ENCODE assay signal across 23 cellular contexts in the genomic region with DNA sequence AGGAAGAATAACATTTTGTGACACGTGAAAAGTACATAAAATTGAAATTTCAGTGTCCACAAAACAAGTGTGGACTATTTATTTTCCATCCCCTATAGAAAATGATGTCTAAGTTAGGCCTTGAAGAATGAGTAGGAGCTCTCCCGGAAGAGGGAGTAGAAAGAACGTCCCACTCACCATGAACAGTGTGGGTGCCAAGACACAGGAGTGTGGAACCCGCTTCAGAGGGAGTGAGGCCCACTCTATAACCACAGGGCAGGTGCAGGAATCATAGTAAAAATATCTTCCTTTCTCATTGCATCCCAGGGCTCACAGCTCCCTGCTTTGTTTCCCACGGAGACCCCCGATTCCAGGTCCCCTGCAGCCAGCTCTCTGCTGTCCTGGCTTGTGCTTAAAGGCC. TPM values are rescaled to one million over a fixed set of nuclear protein-coding genes. Genes with fewer than 3 reads are reported as not detected.
DNase-seq lines count a peak whose midpoint lies in the region; ATAC-seq and TF ChIP-seq lines count a peak whose summit lies in the region.
"Had no signal": no experiment of that assay in that cellular context is flagged by ENCODE, and none has a peak within 500 bp of the region (broad histone marks: within the 10 kb centered on the region; RNA-seq: fewer than 3 reads in every experiment).

No MANE protein-coding gene starts in this region.

- H4K91ac ChIP-seq in H9 (ENCODE audit: insufficient read length, low read depth, low read length): no peak overlapping the region

- no peak overlapping the region for H3K27ac Mint-ChIP-seq in H9
- peak overlapping the region in 2 of 5 experiments; percentile 26 to 48 for H3K27ac Mint-ChIP-seq in brain
- no peak overlapping the region for H3K27ac Mint-ChIP-seq in endodermal cell
- peak overlapping the region; percentile 29 for H3K27ac Mint-ChIP-seq in neural crest cell (ENCODE audit: unreplicated experiment)
- H3K27ac Mint-ChIP-seq: CD14-positive monocyte; CD4-positive, alpha-beta T cell had no signal

- H3K36me3 ChIP-seq in endodermal cell (ENCODE audit: control insufficient read depth, insufficient read depth, low read length): peaks cover 5% of the 10 kb centered on the region
- H3K36me3 ChIP-seq: BE2C; BLaER1 treated with 17β-estradiol and CSF1 and Interleukin-3, amounts not matched to agents 10 nM and 100 nM had no signal

- no peak overlapping the region for H2BK5ac ChIP-seq in H9 (ENCODE audit: insufficient read length, low read length)

- no peak for ATAC-seq in GM19035 (IDR thresholded peaks at IDR 0.05; ENCODE audit: unreplicated experiment)
- no peak for ATAC-seq in GM19463 (IDR thresholded peaks at IDR 0.05; ENCODE audit: unreplicated experiment)
- ATAC-seq: A549, GM12878 had no signal

- no peak overlapping the region for H2BK12ac ChIP-seq in H9 (ENCODE audit: insufficient read length, low read depth, low read length)

- TF ChIP-seq CTCF in H9 (conservative IDR thresholded peaks at IDR 0.05) (no peak), brain (conservative IDR thresholded peaks at IDR 0.05) (no peak), endodermal cell (conservative IDR thresholded peaks at IDR 0.05) (no peak), neural crest cell (conservative IDR thresholded peaks at IDR 0.05) (no peak)

- peaks cover 44% of the 10 kb centered on the region for H3K27me3 Mint-ChIP-seq in H9 (ENCODE audit: low read depth)
- H3K27me3 Mint-ChIP-seq in brain: peaks cover 9% of the 10 kb centered on the region
- peaks cover 16% of the 10 kb centered on the region for H3K27me3 Mint-ChIP-seq in endodermal cell (ENCODE audit: insufficient read depth)
- peaks cover 29% of the 10 kb centered on the region for H3K27me3 Mint-ChIP-seq in neural crest cell (ENCODE audit: low read depth)

- H3K14ac ChIP-seq in H9 (ENCODE audit: insufficient read depth, low read length): no peak overlapping the region

- H3K4me1 Mint-ChIP-seq in H9 (peaks cover 29 to 57% of the 10 kb centered on the region in 2 experiments), brain (peaks cover 67% of the 10 kb centered on the region), endodermal cell (peaks cover 31% of the 10 kb centered on the region), neural crest cell (no peaks in the 10 kb centered on the region)

- peaks cover 2 to 8% of the 10 kb centered on the region in 2 experiments; a peak in 3 of 5 replicates for H3K9me3 Mint-ChIP-seq in H9
- peaks cover 0 to 10% (median 5%) of the 10 kb centered on the region in 5 experiments for H3K9me3 Mint-ChIP-seq in brain
- H3K9me3 Mint-ChIP-seq in endodermal cell: no peaks in the 10 kb centered on the region
- no peaks in the 10 kb centered on the region for H3K9me3 Mint-ChIP-seq in neural crest cell
- H3K9me3 Mint-ChIP-seq: CD4-positive, alpha-beta T cell; CD8-positive, alpha-beta memory T cell had no signal

- H3K27me3 ChIP-seq in H9 (ENCODE audit: insufficient read depth, low read length): peaks cover 11% of the 10 kb centered on the region; the same call in 1 of the 2 replicates
- H3K27me3 ChIP-seq in endodermal cell (ENCODE audit: control insufficient read depth, insufficient read depth, low read length, poor library complexity, severe bottlenecking): peaks cover 11% of the 10 kb centered on the region

- H2BK20ac ChIP-seq in H9 (ENCODE audit: low read depth, low read length, poor library complexity, severe bottlenecking): no peak overlapping the region

- no peaks in the 10 kb centered on the region for H3K79me1 ChIP-seq in H9 (ENCODE audit: insufficient read depth, low read depth, low read length, poor library complexity, severe bottlenecking)

- no peak overlapping the region for H4K5ac ChIP-seq in H9 (ENCODE audit: insufficient read length, low read depth, low read length)

- H3K56ac ChIP-seq in H9 (ENCODE audit: insufficient read length, low read depth, low read length): no peak overlapping the region

- H3K4me3 ChIP-seq in endodermal cell (ENCODE audit: low read length): no peak overlapping the region
- H3K4me3 ChIP-seq: A549; BLaER1 treated with 17β-estradiol and CSF1 and Interleukin-3, amounts not matched to agents 10 nM and 100 nM; GM12878 had no signal

- no peak overlapping the region for H3K18ac ChIP-seq in H9 (ENCODE audit: insufficient read length, low read depth, low read length)

- H2BK15ac ChIP-seq in H9 (ENCODE audit: low read depth, low read length): no peak overlapping the region

- H4K8ac ChIP-seq in H9 (replicated peaks; ENCODE audit: insufficient read length, low read depth, low read length): no peak overlapping the region

- H2BK120ac ChIP-seq in H9 (ENCODE audit: low read depth, low read length, poor library complexity, severe bottlenecking): no peak overlapping the region

- H4K20me1 ChIP-seq in H9 (ENCODE audit: control insufficient read depth, insufficient read depth, insufficient read length): peaks cover 2% of the 10 kb centered on the region

- no CpG with 5 or more reads among the region's 6 CpGs for WGBS in H9 (ENCODE audit: extremely low coverage, insufficient read length, low lambda C conversion rate)
- 88 to 95% methylated on average over 5 to 6 of the region's 6 CpGs for WGBS in endodermal cell (ENCODE audit: insufficient coverage in 1 of 2, insufficient read length in 1 of 2), 2 experiments

- H3K27ac ChIP-seq in H9 (ENCODE audit: insufficient read length, low read depth, low read length) (no peak overlapping the region), endodermal cell (ENCODE audit: low read depth, low read length) (no peak overlapping the region)
- H3K27ac ChIP-seq: A549; BLaER1 treated with 17β-estradiol and CSF1 and Interleukin-3, amounts not matched to agents 10 nM and 100 nM had no signal

- no peak overlapping the region for H3K9ac ChIP-seq in H9 (ENCODE audit: extremely low read depth, insufficient read length, low read length)
- no peak overlapping the region for H3K9ac ChIP-seq in endodermal cell (ENCODE audit: extremely low read depth, low read length, poor library complexity, severe bottlenecking)
- H3K9ac ChIP-seq: BLaER1 treated with 17β-estradiol and CSF1 and Interleukin-3, amounts not matched to agents 10 nM and 100 nM had no signal

- DNase-seq in H9 (peak; percentile 4), endodermal cell (peak; percentile 24), neural crest cell (ENCODE audit: low read depth, low spot score) (no peak)
- DNase-seq in activated CD8-positive, alpha-beta memory T cell treated with anti-CD3 and anti-CD28 coated beads, Interleukin-2, amount 50 U/mL, for 48 hours: no peak
- DNase-seq: 8988T; ACHN; AML-193; BE2C; CD4-positive, alpha-beta T cell; CD8-positive, alpha-beta memory T cell; DMS 273 treated with DMSO at 0.1 percent for 48 hours; DMS79; EL; GDM1; GOT3; HCEC 1CT had no signal

- no peaks in the 10 kb centered on the region for H3K23me2 ChIP-seq in H9 (ENCODE audit: insufficient read length, low read depth, low read length, poor library complexity, severe bottlenecking)

- H3K9me3 ChIP-seq in H9 (ENCODE audit: control insufficient read depth, low read depth, low read length) (no peaks in the 10 kb centered on the region), endodermal cell (ENCODE audit: control insufficient read depth, low read length) (no peaks in the 10 kb centered on the region)
- H3K9me3 ChIP-seq: A549, BE2C had no signal

- H2AK5ac ChIP-seq in H9 (ENCODE audit: insufficient read length, low read length): no peak overlapping the region

- H3K4me2 ChIP-seq in H9 (ENCODE audit: insufficient read depth, insufficient read length, low read length): no peak overlapping the region
- H3K4me2 ChIP-seq: A549; BLaER1 treated with 17β-estradiol and CSF1 and Interleukin-3, amounts not matched to agents 10 nM and 100 nM had no signal

- H3K23ac ChIP-seq in H9 (ENCODE audit: insufficient read length, low read depth, low read length): no peak overlapping the region

- H3K4ac ChIP-seq in H9 (ENCODE audit: low read depth, low read length): no peak overlapping the region

- H3T11ph ChIP-seq in H9 (ENCODE audit: low read length): no peak overlapping the region

- H3K4me1 ChIP-seq in H9 (ENCODE audit: insufficient read depth, low read length) (peaks cover 11% of the 10 kb centered on the region; the same call in 1 of the 2 replicates), endodermal cell (ENCODE audit: control insufficient read depth, insufficient read depth, low read length) (no peaks in the 10 kb centered on the region)
- H3K4me1 ChIP-seq: BE2C had no signal

- H3K79me2 ChIP-seq in H9 (ENCODE audit: insufficient read depth, low read length): no peaks in the 10 kb centered on the region

- H2AFZ ChIP-seq in H9 (ENCODE audit: low read length): no peak overlapping the region

- peaks cover 0 to 9% (median 2%) of the 10 kb centered on the region in 3 experiments; a peak in 3 of 7 replicates for H3K36me3 Mint-ChIP-seq in H9 (ENCODE audit: insufficient read depth in 1 of 3, low read depth in 3 of 3)
- H3K36me3 Mint-ChIP-seq in brain: peaks cover 11% of the 10 kb centered on the region
- peaks cover 29% of the 10 kb centered on the region for H3K36me3 Mint-ChIP-seq in endodermal cell (ENCODE audit: low read depth)
- H3K36me3 Mint-ChIP-seq in neural crest cell (ENCODE audit: low read depth): no peaks in the 10 kb centered on the region

- H3K4me3 Mint-ChIP-seq in H9 (no peak overlapping the region), brain (peak overlapping the region in 3 of 5 experiments; percentile 10 to 57 (median 48)), endodermal cell (no peak overlapping the region), neural crest cell (no peak overlapping the region)
- H3K4me3 Mint-ChIP-seq: CD14-positive monocyte; CD4-positive, alpha-beta T cell; CD8-positive, alpha-beta memory T cell had no signal

RNA-seq across cellular contexts. Expression of gene KCNF1, which starts 5.2 kb away (rescaled TPM):
- total RNA-seq in H9 (2021) (3.2 and 4.8 TPM in 2 replicates), endodermal cell (10 to 100 TPM in 1 of 2 donors, 1 to 10 TPM in 1; 5.2 to 17.0 TPM), neural crest cell (0.93 and 1.1 TPM in 2 replicates)
- 18.1 TPM for polyA plus RNA-seq in brain (ENCODE audit: insufficient read depth, low read depth, low replicate concordance)
- polyA plus RNA-seq in endodermal cell (2013, experiment 1 of 2): 3.5 TPM
- 4.1 TPM for polyA plus RNA-seq in endodermal cell (2013, experiment 2 of 2)
- total RNA-seq: CD4-positive, alpha-beta T cell; CD8-positive, alpha-beta memory T cell; GM12878 had no signal
- polyA plus RNA-seq: CD14-positive monocyte; CD8-positive, alpha-beta memory T cell; GM12878 had no signal

Comparison
In these comparisons a context has a peak if more than half of its experiments do, and no peak if none do; other contexts are left out.
1. DNase-seq: peak in H9 (single experiment) and endodermal cell (single experiment); none in neural crest cell (single experiment) and activated CD8-positive, alpha-beta memory T cell treated with anti-CD3 and anti-CD28 coated beads, Interleukin-2, amount 50 U/mL, for 48 hours (single experiment).
2. H3K4me3 Mint-ChIP-seq: peak in brain (3 of 5); none in H9 (0 of 2), endodermal cell (single experiment) and neural crest cell (single experiment).